Comparison of ENCODE assay signal across 8 cellular contexts in genomic region chrX:12978205-12979010, GRCh38. TPM values are rescaled to one million over a fixed set of nuclear protein-coding genes. Genes with fewer than 3 reads are reported as not detected.
DNase-seq lines count a peak whose midpoint lies in the region; ATAC-seq and TF ChIP-seq lines count a peak whose summit lies in the region.

No MANE protein-coding gene starts in this region.

- no peak overlapping the region for H3K4me3 ChIP-seq in KMS-11 (IDR thresholded peaks at IDR 0.05; ENCODE audit: insufficient read depth, low read depth, low read length)
- H3K4me3 ChIP-seq in WI38 (ENCODE audit: low read depth, low read length): peak overlapping the region; percentile 84
- H3K4me3 ChIP-seq in choroid plexus epithelial cell (ENCODE audit: low read depth, low read length): peak overlapping the region; percentile 80
- peak overlapping the region; percentile 21 for H3K4me3 ChIP-seq in lung
- H3K4me3 ChIP-seq in stomach smooth muscle (ENCODE audit: low read length in 2 of 2): peak overlapping the region; percentile 12 to 57

- H3K9ac ChIP-seq in ES-I3 (ENCODE audit: low read depth, low read length) (peak overlapping the region; percentile 7; the same call in 1 of the 2 replicates), KMS-11 (peak overlapping the region; percentile 97; the same call in 1 of the 2 replicates), stomach smooth muscle (ENCODE audit: low read length in 2 of 2) (peak overlapping the region in 1 of 2 donors; percentile 33)

- H3K27ac ChIP-seq in KMS-11: peak overlapping the region; percentile 96
- peak overlapping the region; percentile 53 to 86 for H3K27ac ChIP-seq in lung (ENCODE audit: low read depth in 1 of 2, low read length in 1 of 2)
- peak overlapping the region; percentile 12 for H3K27ac ChIP-seq in stomach smooth muscle (ENCODE audit: low read length)

- ATAC-seq in GM21529 (IDR thresholded peaks at IDR 0.05; ENCODE audit: unreplicated experiment): peak; percentile 50
- no peak for ATAC-seq in lung (ENCODE audit: insufficient read depth, low FRiP score)

- H3K79me2 ChIP-seq in KMS-11 (ENCODE audit: insufficient read depth, low read depth): peaks cover 29% of the 10 kb centered on the region

- DNase-seq in choroid plexus epithelial cell (ENCODE audit: low read depth): peak; percentile 89
- DNase-seq in lung (ENCODE audit: low spot score): no peak
- no peak for DNase-seq in 8988T

- peak overlapping the region; percentile 79 for H3K4me2 ChIP-seq in KMS-11

- H4K20me1 ChIP-seq in KMS-11 (ENCODE audit: insufficient read depth): no peaks in the 10 kb centered on the region

- H3K9me3 ChIP-seq in ES-I3 (ENCODE audit: control insufficient read depth, insufficient read depth, low read length) (no peaks in the 10 kb centered on the region), lung (ENCODE audit: control insufficient read depth in 2 of 2, insufficient read depth in 1 of 2, low read length in 1 of 2) (peaks cover 0 to 5% of the 10 kb centered on the region in 2 donors), stomach smooth muscle (ENCODE audit: control insufficient read depth in 2 of 2, low read length in 2 of 2) (no peaks in the 10 kb centered on the region)

- H3K36me3 ChIP-seq in ES-I3 (ENCODE audit: insufficient read depth, low read length): peaks cover 4% of the 10 kb centered on the region; the same call in 1 of the 2 replicates
- no peaks in the 10 kb centered on the region for H3K36me3 ChIP-seq in KMS-11 (ENCODE audit: insufficient read depth)
- H3K36me3 ChIP-seq in lung (ENCODE audit: control insufficient read depth in 2 of 2, insufficient read depth in 2 of 2, low read length in 2 of 2): no peaks in the 10 kb centered on the region
- no peaks in the 10 kb centered on the region for H3K36me3 ChIP-seq in stomach smooth muscle (ENCODE audit: control insufficient read depth in 2 of 2, insufficient read depth in 2 of 2, low read length in 2 of 2)

- H2AFZ ChIP-seq in KMS-11 (ENCODE audit: low read depth): no peak overlapping the region

- WGBS in lung, 2 donors: 1 to 20% methylated on average over 13 of the region's 13 CpGs

- TF ChIP-seq CTCF in KMS-11 (conservative IDR thresholded peaks at IDR 0.05; ENCODE audit: low read depth, low read length) (no peak), WI38 (IDR thresholded peaks at IDR 0.05; ENCODE audit: low read depth, low read length) (no peak), choroid plexus epithelial cell (conservative IDR thresholded peaks at IDR 0.05; ENCODE audit: low read depth, low read length) (peak; percentile 4), lung (IDR thresholded peaks at IDR 0.05; ENCODE audit: control extremely low read depth, extremely low read depth) (no peak)

- H3K27me3 ChIP-seq in KMS-11 (ENCODE audit: insufficient read depth, low read depth): no peaks in the 10 kb centered on the region
- H3K27me3 ChIP-seq in lung (ENCODE audit: control insufficient read depth, insufficient read depth): peaks cover under 1% of the 10 kb centered on the region
- peaks cover 0 to 2% of the 10 kb centered on the region in 2 donors for H3K27me3 ChIP-seq in stomach smooth muscle (ENCODE audit: control insufficient read depth in 1 of 2, insufficient read depth in 2 of 2, low read length in 2 of 2)

- H3K4me1 ChIP-seq in ES-I3 (ENCODE audit: insufficient read depth, low read length) (peaks cover 19% of the 10 kb centered on the region), KMS-11 (ENCODE audit: low read depth, poor library complexity, severe bottlenecking) (peaks cover 46% of the 10 kb centered on the region), lung (ENCODE audit: control insufficient read depth in 2 of 2, insufficient read depth in 2 of 2, low read length in 2 of 2) (no peaks in the 10 kb centered on the region), stomach smooth muscle (ENCODE audit: control insufficient read depth, insufficient read depth, low read length) (peaks cover 11% of the 10 kb centered on the region)

RNA-seq across cellular contexts. Expression of gene TMSB4X, which starts 3.5 kb away (rescaled TPM):
- 1,000 to 10,000 TPM; 4,686 to 8,614 TPM for total RNA-seq in lung
- polyA plus RNA-seq in lung: 1,000 to 10,000 TPM; 7,790 to 9,527 TPM

Comparison
In these comparisons a context has a peak if more than half of its experiments do, and no peak if none do; other contexts are left out.
1. H3K27ac ChIP-seq: peak in every context shown above with its lines; median percentile 96 in KMS-11; 70 in lung; 12 in stomach smooth muscle.